10 cellular contexts compared by ENCODE assay signal in the genomic region with DNA sequence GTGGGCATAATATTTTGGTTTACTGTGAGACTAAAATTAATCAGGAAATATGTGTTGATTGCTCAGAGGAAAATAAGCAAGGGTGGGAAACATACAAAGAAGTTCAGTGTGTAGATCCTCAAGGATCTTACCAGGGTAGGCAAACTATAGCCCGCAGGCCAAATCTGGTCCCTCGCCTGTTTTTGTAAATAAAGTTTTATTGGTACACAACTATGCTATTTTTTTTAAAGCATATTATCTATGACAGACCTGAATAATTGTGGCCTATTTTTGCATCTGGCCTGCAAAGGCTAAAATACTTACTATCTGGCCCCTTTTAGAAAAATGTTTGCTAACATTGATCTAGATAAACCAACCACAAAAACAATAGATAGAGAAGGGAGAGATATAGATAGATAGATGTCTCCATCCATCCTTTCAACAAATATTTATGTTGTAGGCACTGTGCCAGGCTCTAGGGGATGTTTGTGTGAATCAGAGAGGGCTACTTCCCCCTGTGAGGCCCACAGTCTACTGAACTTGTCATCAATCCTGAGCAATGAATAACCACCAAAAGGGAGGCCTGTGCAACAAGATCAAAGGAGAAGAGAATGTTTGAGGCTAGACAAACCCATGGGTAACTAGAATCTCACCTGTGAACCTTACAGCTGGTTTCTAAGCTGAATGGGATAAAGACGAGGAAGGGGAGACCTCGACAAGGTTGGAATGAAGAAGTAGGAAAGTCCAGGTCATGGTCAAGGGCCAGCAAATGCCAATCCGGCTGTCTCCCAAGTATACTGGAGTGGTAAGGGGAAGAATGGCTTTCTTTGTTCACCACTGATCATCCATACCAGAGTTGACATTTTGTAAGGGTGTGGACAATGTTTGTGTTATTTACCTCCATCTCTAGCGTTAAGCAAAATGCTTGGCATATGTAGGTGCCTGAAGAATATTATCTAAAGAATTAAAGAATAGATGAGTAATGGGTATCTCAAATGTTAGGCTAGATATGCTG. TPM values are rescaled to one million over a fixed set of nuclear protein-coding genes. Genes with fewer than 3 reads are reported as not detected.
DNase-seq lines count a peak whose midpoint lies in the region; ATAC-seq lines count a peak whose summit lies in the region.
"Had no signal": no experiment of that assay in that cellular context is flagged by ENCODE, and none has a peak within 500 bp of the region (broad histone marks: within the 10 kb centered on the region; RNA-seq: fewer than 3 reads in every experiment).

No MANE protein-coding gene starts in this region.

- no peak for ATAC-seq in HG03025 (IDR thresholded peaks at IDR 0.05; ENCODE audit: low FRiP score, unreplicated experiment)

- DNase-seq in Caki2 (ENCODE audit: low read depth) (peak; percentile 90), HS-27A (ENCODE audit: low read depth) (peak; percentile 43), lung microvascular endothelial cell (ENCODE audit: low read depth in 2 of 2) (peak; percentile 36 to 79), GM19238 (ENCODE audit: insufficient read length, low spot score) (no peak), inferior parietal cortex (ENCODE audit: extremely low spot score) (no peak), head of caudate nucleus (no peak)
- peak; percentile 48 to 49 for DNase-seq in activated T-cell treated with anti-CD3 and anti-CD28 coated beads, Interleukin-2, amount 50 U/mL, for 48 hours
- DNase-seq: esophagus squamous epithelium, retina had no signal

- intact Hi-C loops in head of caudate nucleus (cut with DNase I) = no loop called here

- in situ Hi-C loops in Caki2 (cut with HindIII; ENCODE audit: low pct_unique_long_range_greater_than_20kb, low sequenced_read_pairs) = no loop called here

RNA-seq across cellular contexts. Expression of a gene that starts 23.6 kb away (rescaled TPM):
- 2.0 and 2.8 TPM in 2 replicates for total RNA-seq in Caki2 (2014; rRNA removed; shearing (Covaris generic); ENCODE audit: low replicate concordance)
- under 0.01 TPM in 2 replicates for total RNA-seq in lung microvascular endothelial cell

Comparison
In these comparisons a context has a peak if more than half of its experiments do, and no peak if none do; other contexts are left out.
1. DNase-seq: peak in Caki2 (single experiment), HS-27A (single experiment), activated T-cell treated with anti-CD3 and anti-CD28 coated beads, Interleukin-2, amount 50 U/mL, for 48 hours (2 of 2) and lung microvascular endothelial cell (2 of 2); none in GM19238 (single experiment), inferior parietal cortex (single experiment) and head of caudate nucleus (0 of 42).